ENCODE assay signal across 8 cellular contexts in genomic region chr12:7188557-7189397, GRCh38. TPM values are rescaled to one million over a fixed set of nuclear protein-coding genes. Genes with fewer than 3 reads are reported as not detected.
DNase-seq lines count a peak whose midpoint lies in the region; ATAC-seq lines count a peak whose summit lies in the region.

No MANE protein-coding gene starts in this region.

- H3K4me1 ChIP-seq in BLaER1 treated with 17β-estradiol and CSF1 and Interleukin-3, amounts not matched to agents 10 nM and 100 nM, result peaks cover 25 to 40% (median 32%) of the 10 kb centered on the region in 10 experiments
- H3K4me1 ChIP-seq in mononuclear cell (ENCODE audit: insufficient read depth, low read length), result peaks cover 21% of the 10 kb centered on the region

- DNase-seq in NOMO-1 treated with DMSO at 0.1 percent for 48 hours (lab: John Stamatoyannopoulos, UW; ENCODE audit: unreplicated experiment) (peak; percentile 70), activated T-cell treated with anti-CD3 and anti-CD28 coated beads for 24 hours (ENCODE audit: low read depth) (peak; percentile 41), epithelial cell of prostate (ENCODE audit: low read depth, low spot score) (peak; percentile 12)
- DNase-seq in stimulated activated CD8-positive, alpha-beta memory T cell treated with anti-CD3 and anti-CD28 coated beads, Interleukin-2, amount 100 ng/mL, for 1 hour (ENCODE audit: low read depth in 2 of 2), result peak; percentile 27 to 38

- H3K4me2 ChIP-seq in BLaER1 treated with 17β-estradiol and CSF1 and Interleukin-3, amounts not matched to agents 10 nM and 100 nM, result peak overlapping the region; percentile 86 to 99 (median 95)

- peak overlapping the region; percentile 77 to 93 (median 85) for H3K27ac ChIP-seq in BLaER1 treated with 17β-estradiol and CSF1 and Interleukin-3, amounts not matched to agents 10 nM and 100 nM
- peak overlapping the region; percentile 72 for H3K27ac ChIP-seq in epithelial cell of prostate

- ATAC-seq in GM19351 (IDR thresholded peaks at IDR 0.05; ENCODE audit: unreplicated experiment), result peak; percentile 39
- peak; percentile 14 for ATAC-seq in HG03575 (IDR thresholded peaks at IDR 0.05; ENCODE audit: extremely low read depth, insufficient number of reproducible peaks, low FRiP score, unreplicated experiment)

- peaks cover 17 to 29% (median 28%) of the 10 kb centered on the region in 11 experiments for H3K36me3 ChIP-seq in BLaER1 treated with 17β-estradiol and CSF1 and Interleukin-3, amounts not matched to agents 10 nM and 100 nM

- H3K9me3 ChIP-seq in BLaER1 treated with 17β-estradiol and CSF1 and Interleukin-3, amounts not matched to agents 10 nM and 100 nM (replicated peaks in 1 of 11), result no peaks in the 10 kb centered on the region
- no peaks in the 10 kb centered on the region for H3K9me3 ChIP-seq in mononuclear cell (ENCODE audit: low read depth, low read length)

- H4K20me1 ChIP-seq in BLaER1 treated with 17β-estradiol and CSF1 and Interleukin-3, amounts not matched to agents 10 nM and 100 nM, result no peaks in the 10 kb centered on the region

- H3K9ac ChIP-seq in BLaER1 treated with 17β-estradiol and CSF1 and Interleukin-3, amounts not matched to agents 10 nM and 100 nM, result peak overlapping the region; percentile 79 to 90 (median 85)

- H3K27me3 ChIP-seq in BLaER1 treated with 17β-estradiol and CSF1 and Interleukin-3, amounts not matched to agents 10 nM and 100 nM, result no peaks in the 10 kb centered on the region
- no peaks in the 10 kb centered on the region for H3K27me3 ChIP-seq in mononuclear cell (ENCODE audit: insufficient read depth, low read length)

- H3K4me3 ChIP-seq in BLaER1 treated with 17β-estradiol and CSF1 and Interleukin-3, amounts not matched to agents 10 nM and 100 nM, result peak overlapping the region; percentile 65 to 92 (median 85)
- H3K4me3 ChIP-seq in mononuclear cell (ENCODE audit: low read length), result peak overlapping the region; percentile 94

RNA-seq across cellular contexts. Expression of gene PEX5, which starts 0.7 kb away (rescaled TPM):
- 11.9 TPM for total RNA-seq in mononuclear cell

RNA-seq across cellular contexts. Expression of gene CLSTN3, which starts 58.6 kb away (rescaled TPM):
- total RNA-seq in mononuclear cell, result 13.0 TPM

Comparison
In these comparisons a context has a peak if more than half of its experiments do, and no peak if none do; other contexts are left out.
1. Peak in every context shown above with its lines: DNase-seq, ATAC-seq, H3K4me3 ChIP-seq and H3K27ac ChIP-seq.
2. DNase-seq: peak in every context shown above with its lines; median percentile 70 in NOMO-1 treated with DMSO at 0.1 percent for 48 hours; 41 in activated T-cell treated with anti-CD3 and anti-CD28 coated beads for 24 hours; 32 in stimulated activated CD8-positive, alpha-beta memory T cell treated with anti-CD3 and anti-CD28 coated beads, Interleukin-2, amount 100 ng/mL, for 1 hour; 12 in epithelial cell of prostate.